Comparison of ENCODE assay signal across 5 cellular contexts in the genomic region with DNA sequence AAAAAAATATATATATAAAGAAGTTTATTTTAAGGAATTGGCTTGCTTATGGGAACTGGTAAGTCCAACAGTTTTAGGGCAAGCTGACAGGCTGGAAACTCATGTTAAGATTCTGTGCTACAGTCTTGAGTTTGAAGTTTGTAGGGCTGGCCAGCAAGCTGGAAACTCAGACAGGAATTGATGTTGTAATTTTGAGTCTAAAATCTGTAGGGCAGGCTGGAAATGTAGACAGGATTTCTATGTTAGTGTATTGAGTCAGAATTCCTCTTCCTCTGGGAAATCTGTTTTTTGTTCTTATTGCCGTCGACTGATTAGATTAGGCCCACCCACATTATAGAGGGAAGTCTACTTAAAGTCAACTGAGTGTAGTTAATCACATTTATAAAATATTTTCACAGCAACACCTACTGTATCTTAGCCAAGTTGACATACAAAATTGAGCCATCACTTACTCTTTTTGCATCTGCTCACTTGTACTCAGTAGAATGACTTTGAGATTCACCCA.
"Had no signal": no experiment of that assay in that cellular context is flagged by ENCODE, and none has a peak within 500 bp of the region (broad histone marks: within the 10 kb centered on the region; RNA-seq: fewer than 3 reads in every experiment).

No MANE protein-coding gene starts in this region.

- H3K9me3 ChIP-seq: HAP-1 had no signal

- H3K4me3 ChIP-seq: GM23338, HAP-1 had no signal

- DNase-seq: IMR-90, KBM-7 had no signal

- H3K36me3 ChIP-seq: HAP-1 had no signal

- ATAC-seq: GM23338, HCT116 had no signal

- H2AFZ ChIP-seq: GM23338 had no signal

- H3K4me2 ChIP-seq: GM23338 had no signal
